ENCODE assay signal across 23 cellular contexts in genomic region chr6:110113989-110114388, GRCh38.
"Had no signal": no experiment of that assay in that cellular context is flagged by ENCODE, and none has a peak within 500 bp of the region (broad histone marks: within the 10 kb centered on the region; RNA-seq: fewer than 3 reads in every experiment).

No MANE protein-coding gene starts in this region.

- ATAC-seq: foreskin keratinocyte; gastroesophageal sphincter; heart right ventricle; left colon; left ventricle myocardium superior; natural killer cell; right lobe of liver; stimulated activated naive B cell treated with anti-CD40 and anti-IgM and Interleukin-4, amounts not matched to agents 10 μg/mL and 1 μg/mL and 100 μg/mL, for 72 hours had no signal

- H3K36me3 ChIP-seq: esophagus muscularis mucosa, gastroesophageal sphincter, heart right ventricle, neutrophil, right lobe of liver, transverse colon, vagina had no signal

- H3K9me3 ChIP-seq: esophagus muscularis mucosa, gastroesophageal sphincter, neutrophil, right lobe of liver, transverse colon, vagina had no signal

- H3K4me1 ChIP-seq: esophagus muscularis mucosa, foreskin keratinocyte, gastroesophageal sphincter, heart right ventricle, parathyroid adenoma, right lobe of liver, transverse colon, vagina had no signal

- H3K27ac ChIP-seq: coronary artery, esophagus muscularis mucosa, gastroesophageal sphincter, heart right ventricle, neutrophil, parathyroid adenoma, right lobe of liver, transverse colon, vagina had no signal

- DNase-seq: dermis blood vessel endothelial cell; effector memory CD4-positive, alpha-beta T cell; foreskin keratinocyte; heart right ventricle; hippocampal formation; islet precursor cell; kidney glomerular epithelial cell; left colon; left ventricle myocardium superior; natural killer cell; right lobe of liver; small intestine; stimulated activated CD4-positive, alpha-beta T cell treated with anti-CD3 and anti-CD28 coated beads, Interleukin-15, amount 100 ng/mL, for 24 hours; stimulated activated CD4-positive, alpha-beta T cell treated with anti-CD3 and anti-CD28 coated beads, Interleukin-2, amount 100 ng/mL, for 48 hours; stimulated activated naive B cell treated with anti-CD40 and anti-IgM and Interleukin-4, amounts not matched to agents 10 μg/mL and 1 μg/mL and 100 μg/mL, for 72 hours; transverse colon had no signal

- H3K4me3 ChIP-seq: coronary artery, esophagus muscularis mucosa, gastroesophageal sphincter, heart right ventricle, lung, right lobe of liver, transverse colon, vagina had no signal

- H3K27me3 ChIP-seq: esophagus muscularis mucosa, foreskin keratinocyte, gastroesophageal sphincter, heart right ventricle, neutrophil, right lobe of liver, transverse colon, vagina had no signal

- H3K9ac ChIP-seq: parathyroid adenoma had no signal
